Comparison of ENCODE assay signal across 18 cellular contexts in the genomic region with DNA sequence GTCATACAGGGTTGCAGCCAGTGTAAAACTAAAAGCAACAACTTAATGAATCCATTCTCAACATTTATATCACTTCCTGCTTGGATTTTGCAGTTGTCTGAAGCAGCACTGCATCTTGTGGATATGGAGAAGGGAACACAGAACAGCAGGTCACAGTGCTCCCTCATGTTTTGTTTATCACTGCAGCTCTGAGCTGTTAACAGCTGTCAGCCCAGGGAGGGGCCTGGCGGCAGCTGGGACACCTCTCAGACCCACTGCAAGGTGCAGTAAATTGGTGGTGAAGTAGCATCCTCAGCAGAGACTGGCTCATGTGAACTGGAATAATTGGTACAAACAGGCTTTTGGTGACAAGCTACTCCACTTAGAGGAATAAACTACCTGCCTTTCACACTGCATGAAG.
A peak's percentile ranks its signal among the peaks of the same experiment; 100 is the strongest.
DNase-seq lines count a peak whose midpoint lies in the region; ATAC-seq and FAIRE-seq lines count a peak whose summit lies in the region.
"Had no signal": no experiment of that assay in that cellular context is flagged by ENCODE, and none has a peak within 500 bp of the region (broad histone marks: within the 10 kb centered on the region; RNA-seq: fewer than 3 reads in every experiment).

No MANE protein-coding gene starts in this region.

- FAIRE-seq in small intestine (lab: Jason Lieb, UNC), result no peak
- FAIRE-seq: D721Med had no signal

- H3K27ac ChIP-seq in small intestine (ENCODE audit: low read depth in 1 of 2, low read length in 1 of 2), result no peak overlapping the region
- H3K27ac ChIP-seq: RWPE1, SK-N-MC had no signal

- peak; percentile 27 for DNase-seq in NCI-H345 (lab: John Stamatoyannopoulos, UW)
- DNase-seq in NCI-H345 treated with DMSO at 0.1 percent for 48 hours (lab: John Stamatoyannopoulos, UW; ENCODE audit: unreplicated experiment), result no peak
- DNase-seq in NCI-H187 treated with DMSO at 0.1 percent for 48 hours (lab: John Stamatoyannopoulos, UW), result peak; percentile 12
- DNase-seq in NCI-H82 (lab: John Stamatoyannopoulos, UW), result peak; percentile 92
- DNase-seq in small intestine, result peak; percentile 15
- DNase-seq in left ventricle myocardium superior, result no peak
- no peak for DNase-seq in NCI-H128 (lab: John Stamatoyannopoulos, UW; ENCODE audit: unreplicated experiment)
- DNase-seq: HCEC 1CT; Karpas-422; MM.1S; NCI-H1436 treated with DMSO at 0.1 percent for 48 hours; NK-92 treated with Interleukin-12 subunit alpha and Interleukin-12 subunit beta, amount 100 ng/mL, for 24 hours; T-cell; T1000 had no signal

- H3K36me3 ChIP-seq in small intestine (ENCODE audit: control insufficient read depth in 2 of 2, insufficient read depth in 2 of 2, low read length in 2 of 2), result no peaks in the 10 kb centered on the region

- ATAC-seq in left ventricle myocardium superior, result no peak
- no peak for ATAC-seq in GM21529 (IDR thresholded peaks at IDR 0.05; ENCODE audit: unreplicated experiment)
- ATAC-seq: T-cell had no signal

- H3K9me3 ChIP-seq in small intestine (ENCODE audit: control insufficient read depth, low read depth), result no peaks in the 10 kb centered on the region

- 7 to 28% (median 18%) methylated on average over 1 of the region's 1 CpG for WGBS in small intestine, 3 donors

- no peaks in the 10 kb centered on the region for H3K27me3 ChIP-seq in small intestine (ENCODE audit: control insufficient read depth in 2 of 2, insufficient read depth in 2 of 2, low read length in 2 of 2)

- H3K4me1 ChIP-seq in small intestine (ENCODE audit: control insufficient read depth in 2 of 2, insufficient read depth in 1 of 2, low read depth in 1 of 2, low read length in 1 of 2), result no peaks in the 10 kb centered on the region

- intact Hi-C loops in left ventricle myocardium superior (cut with micrococcal nuclease), result no loop called here

- H3K4me3 ChIP-seq in small intestine (ENCODE audit: low read depth in 1 of 2, low read length in 2 of 2), result no peak overlapping the region
- H3K4me3 ChIP-seq: SK-N-MC had no signal

Comparison
In these comparisons a context has a peak if more than half of its experiments do, and no peak if none do; other contexts are left out.
1. DNase-seq: peak in NCI-H345 (single experiment), NCI-H187 treated with DMSO at 0.1 percent for 48 hours (single experiment), NCI-H82 (single experiment) and small intestine (single experiment); none in NCI-H345 treated with DMSO at 0.1 percent for 48 hours (single experiment), left ventricle myocardium superior (single experiment) and NCI-H128 (single experiment).